ENCODE assay signal across 8 cellular contexts in genomic region chr11:65651589-65652510, GRCh38. TPM values are rescaled to one million over a fixed set of nuclear protein-coding genes. Genes with fewer than 3 reads are reported as not detected.
A peak's percentile ranks its signal among the peaks of the same experiment; 100 is the strongest.
DNase-seq lines count a peak whose midpoint lies in the region; ATAC-seq and TF ChIP-seq lines count a peak whose summit lies in the region.

No MANE protein-coding gene starts in this region.

- peaks cover 0 to 34% of the 10 kb centered on the region in 2 donors for H3K36me3 ChIP-seq in gastrocnemius medialis

- H3K27me3 Mint-ChIP-seq in activated naive CD8-positive, alpha-beta T cell: no peaks in the 10 kb centered on the region

- no peak for TF ChIP-seq POLR2A in gastrocnemius medialis (IDR thresholded peaks at IDR 0.05)

- H3K9me3 Mint-ChIP-seq in activated naive CD8-positive, alpha-beta T cell (ENCODE audit: low read depth): no peaks in the 10 kb centered on the region

- no peak for TF ChIP-seq CTCF in gastrocnemius medialis (IDR thresholded peaks at IDR 0.05 in 4 of 5, conservative IDR thresholded peaks at IDR 0.05 in 1 of 5)

- peak overlapping the region; percentile 59 for H3K4me3 ChIP-seq in right cardiac atrium (ENCODE audit: low read length)
- peak overlapping the region; percentile 61 to 77 (median 70) for H3K4me3 ChIP-seq in gastrocnemius medialis

- H3K9me3 ChIP-seq in right cardiac atrium (ENCODE audit: control insufficient read depth, low read length): no peaks in the 10 kb centered on the region
- no peaks in the 10 kb centered on the region for H3K9me3 ChIP-seq in gastrocnemius medialis

- in situ Hi-C loops in gastrocnemius medialis (cut with MboI; ENCODE audit: low sequenced_read_pairs in 4 of 4): no loop called here

- DNase-seq in CMK (ENCODE audit: low read depth) (peak; percentile 71), right cardiac atrium (peak; percentile 60 to 77 (median 74)), gastrocnemius medialis (no peak), NCI-H82 (lab: John Stamatoyannopoulos, UW) (no peak), SKM-1 (lab: John Stamatoyannopoulos, UW; ENCODE audit: unreplicated experiment) (no peak), GF-D8 (lab: John Stamatoyannopoulos, UW) (no peak)

- intact Hi-C loops in right cardiac atrium (cut with DNase I) (no loop called here), gastrocnemius medialis (cut with DNase I; ENCODE audit: low total_unique reads) (loop anchor here (2.0 kb wide), 1 partner anchor 37 kb away; the partner anchor contains the start of genes MAP3K11 and PCNX3)

- H3K4me1 ChIP-seq in right cardiac atrium (ENCODE audit: control insufficient read depth, insufficient read depth, low read length): peaks cover 16% of the 10 kb centered on the region
- peaks cover 20 to 28% of the 10 kb centered on the region in 2 donors for H3K4me1 ChIP-seq in gastrocnemius medialis

- no peaks in the 10 kb centered on the region for H3K36me3 Mint-ChIP-seq in activated naive CD8-positive, alpha-beta T cell

- peak overlapping the region; percentile 89 for H3K27ac Mint-ChIP-seq in activated naive CD8-positive, alpha-beta T cell

- H3K27me3 ChIP-seq in right cardiac atrium (ENCODE audit: control insufficient read depth, insufficient read depth) (no peaks in the 10 kb centered on the region), gastrocnemius medialis (peaks cover 0 to 5% (median 0%) of the 10 kb centered on the region in 3 donors)

- H3K27ac ChIP-seq in right cardiac atrium (ENCODE audit: low read length): peak overlapping the region; percentile 94
- H3K27ac ChIP-seq in gastrocnemius medialis: peak overlapping the region; percentile 91 to 96 (median 94)

- peak; percentile 5 for ATAC-seq in HG03457 (IDR thresholded peaks at IDR 0.05; ENCODE audit: unreplicated experiment)
- ATAC-seq in right cardiac atrium: peak; percentile 15 to 25
- peak; percentile 6 to 14 for ATAC-seq in gastrocnemius medialis

- WGBS in right cardiac atrium: 17% methylated on average over 28 of the region's 28 CpGs

- peaks cover 48% of the 10 kb centered on the region for H3K4me1 Mint-ChIP-seq in activated naive CD8-positive, alpha-beta T cell (ENCODE audit: low read depth)

- H3K4me3 Mint-ChIP-seq in activated naive CD8-positive, alpha-beta T cell: peak overlapping the region; percentile 77

RNA-seq across cellular contexts. Expression of gene RELA, which starts 10.9 kb away (rescaled TPM):
- total RNA-seq in right cardiac atrium (10 to 100 TPM; 40.1 to 54.6 (median 40.9) TPM), gastrocnemius medialis (10 to 100 TPM; 39.7 to 68.3 (median 56.3) TPM)
- 30.6 TPM for polyA plus RNA-seq in right cardiac atrium

RNA-seq across cellular contexts. Expression of gene SIPA1, which starts 13.9 kb away (rescaled TPM):
- 10 to 100 TPM; 22.4 to 27.4 (median 26.2) TPM for total RNA-seq in right cardiac atrium
- polyA plus RNA-seq in right cardiac atrium: 19.3 TPM
- total RNA-seq in gastrocnemius medialis: 10 to 100 TPM in 2 of 4 donors, 1 to 10 TPM in 2; 6.7 to 10.9 (median 10.0) TPM

RNA-seq across cellular contexts. Expression of gene PCNX3, which starts 36.3 kb away (rescaled TPM):
- total RNA-seq in right cardiac atrium (10 to 100 TPM; 13.4 to 17.2 (median 14.8) TPM), gastrocnemius medialis (10 to 100 TPM in 3 of 4 donors, 1 to 10 TPM in 1; 7.6 to 15.6 (median 13.1) TPM)
- polyA plus RNA-seq in right cardiac atrium: 10.2 TPM

RNA-seq across cellular contexts. Expression of gene MAP3K11, which starts 37.8 kb away (rescaled TPM):
- total RNA-seq in right cardiac atrium: 10 to 100 TPM; 35.0 to 41.2 (median 38.1) TPM
- polyA plus RNA-seq in right cardiac atrium: 30.8 TPM
- 10 to 100 TPM in 3 of 4 donors, 1 to 10 TPM in 1; 10.0 to 13.8 (median 11.1) TPM for total RNA-seq in gastrocnemius medialis

RNA-seq across cellular contexts. Expression of gene KCNK7, which starts 56.2 kb away (rescaled TPM):
- total RNA-seq in right cardiac atrium (under 1 TPM; 0.28 to 0.88 (median 0.55) TPM), gastrocnemius medialis (10 to 100 TPM in 1 of 4 donors, under 1 TPM in 1, not detected in 2; 0.39 to 18.6 TPM)
- polyA plus RNA-seq in right cardiac atrium: 0.18 TPM

Comparison
In these comparisons a context has a peak if more than half of its experiments do, and no peak if none do; other contexts are left out.
1. DNase-seq: peak in CMK (single experiment) and right cardiac atrium (3 of 3); none in gastrocnemius medialis (0 of 2), NCI-H82 (single experiment), SKM-1 (single experiment) and GF-D8 (single experiment).
2. Peak in every context shown above with its lines, with median percentiles within 50 percentile points of each other: ATAC-seq.